In the genomic region with DNA sequence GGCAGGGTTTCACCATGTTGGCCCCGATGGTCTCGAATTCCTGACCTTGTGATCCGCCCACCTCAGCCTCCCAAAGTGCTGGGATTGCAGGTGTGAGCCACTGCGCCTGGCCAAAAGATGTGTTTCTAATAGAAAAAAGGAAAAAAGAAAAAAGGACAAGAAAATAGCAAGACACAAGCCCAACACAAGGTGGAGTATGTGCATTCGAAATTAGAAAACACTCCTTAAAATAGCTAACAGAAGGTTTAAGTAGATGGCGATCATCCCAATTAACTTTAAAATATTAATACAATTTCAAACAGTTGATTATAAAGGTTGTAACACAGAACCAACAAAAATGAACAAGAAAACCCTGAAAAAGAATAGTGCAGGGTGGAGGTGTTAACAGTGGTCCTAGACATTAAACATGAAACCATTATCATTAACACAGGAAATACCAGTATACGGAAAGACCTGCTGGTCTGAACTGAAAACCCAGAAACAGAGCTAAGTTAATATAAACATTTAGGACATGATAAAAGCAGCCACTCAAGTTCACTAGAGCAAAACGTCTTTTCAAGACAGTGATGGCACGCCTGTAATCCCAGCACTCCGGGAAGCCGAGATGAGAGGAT, we compare ENCODE assay signal across 23 cellular contexts. TPM values are rescaled to one million over a fixed set of nuclear protein-coding genes. Genes with fewer than 3 reads are reported as not detected.
A peak's percentile ranks its signal among the peaks of the same experiment; 100 is the strongest.
DNase-seq lines count a peak whose midpoint lies in the region; ATAC-seq and TF ChIP-seq lines count a peak whose summit lies in the region.
"Had no signal": no experiment of that assay in that cellular context is flagged by ENCODE, and none has a peak within 500 bp of the region (broad histone marks: within the 10 kb centered on the region; RNA-seq: fewer than 3 reads in every experiment).

No MANE protein-coding gene starts in this region.

- H3K36me3 ChIP-seq in HCT116 (ENCODE audit: control insufficient read depth in 1 of 2, insufficient read depth in 2 of 2, low read length in 2 of 2) (peaks cover 64 to 76% of the 10 kb centered on the region in 2 experiments), endodermal cell (ENCODE audit: control insufficient read depth, insufficient read depth, low read length) (peaks cover 95% of the 10 kb centered on the region)

- no peak overlapping the region for H3K14ac ChIP-seq in H9 (ENCODE audit: insufficient read depth, low read length)

- peak; percentile 10; the same call in 1 of the 2 replicates for TF ChIP-seq RAD21 in HCT116 (IDR thresholded peaks at IDR 0.05; ENCODE audit: low read depth)

- no peak overlapping the region for H3K4me2 ChIP-seq in HCT116 (ENCODE audit: low read length)
- no peak overlapping the region for H3K4me2 ChIP-seq in H9 (ENCODE audit: insufficient read depth, insufficient read length, low read length)

- no peak overlapping the region for H2AK5ac ChIP-seq in H9 (ENCODE audit: insufficient read length, low read length)

- H3K23ac ChIP-seq in H9 (ENCODE audit: insufficient read length, low read depth, low read length) = no peak overlapping the region

- H4K20me1 ChIP-seq in HCT116 (ENCODE audit: insufficient read depth) = peaks cover 5% of the 10 kb centered on the region; the same call in 1 of the 2 replicates
- no peaks in the 10 kb centered on the region for H4K20me1 ChIP-seq in H9 (ENCODE audit: control insufficient read depth, insufficient read depth, insufficient read length)

- no peak overlapping the region for H3K4ac ChIP-seq in H9 (ENCODE audit: low read depth, low read length)

- no peak overlapping the region for H3T11ph ChIP-seq in H9 (ENCODE audit: low read length)

- intact Hi-C loops in HCT116 (cut with micrococcal nuclease) = no loop called here

- no peak overlapping the region for H3K9ac ChIP-seq in HCT116 (ENCODE audit: low read length)
- no peak overlapping the region for H3K9ac ChIP-seq in endodermal cell (ENCODE audit: extremely low read depth, low read length, poor library complexity, severe bottlenecking)
- H3K9ac ChIP-seq in H9 (ENCODE audit: extremely low read depth, insufficient read length, low read length) = no peak overlapping the region

- H3K79me2 ChIP-seq in HCT116 (ENCODE audit: insufficient read depth, low read length) (peaks cover 58% of the 10 kb centered on the region; the same call in 1 of the 2 replicates), H9 (ENCODE audit: insufficient read depth, low read length) (no peaks in the 10 kb centered on the region)

- DNase-seq in AG10803 (ENCODE audit: low read depth) (no peak), HCT116 (ENCODE audit: low read depth, low spot score) (no peak), endodermal cell (no peak), H9 (no peak)
- DNase-seq in natural killer cell treated with Interleukin-12 subunit alpha and Interleukin-12 subunit beta and Interleukin-15 and Interleukin-18, amount 100 ng/mL, for 72 hours (ENCODE audit: low spot score) = no peak
- no peak for DNase-seq in activated CD4-positive, alpha-beta memory T cell treated with anti-CD3 and anti-CD28 coated beads, Interleukin-2, amount 10 ng/mL, durations not matched to agents 7 days and 5 days
- DNase-seq: activated naive CD4-positive, alpha-beta T cell; anterior cingulate cortex; Caco-2; EL; gastrocnemius medialis; left colon; NCI-H1436 treated with DMSO at 0.1 percent for 48 hours; nucleus accumbens; Peyer's patch; sigmoid colon; stimulated activated CD4-positive, alpha-beta T cell treated with anti-CD3 and anti-CD28 coated beads, Interleukin-1b, Interleukin-23, amount 100 ng/mL, for 48 hours; upper lobe of right lung had no signal

- no peak overlapping the region for H3K18ac ChIP-seq in H9 (ENCODE audit: insufficient read length, low read depth, low read length)

- H3K27me3 Mint-ChIP-seq in endodermal cell (ENCODE audit: insufficient read depth) (no peaks in the 10 kb centered on the region), H9 (ENCODE audit: low read depth) (no peaks in the 10 kb centered on the region)
- H3K27me3 Mint-ChIP-seq in natural killer cell treated with Interleukin-12 subunit alpha and Interleukin-12 subunit beta and Interleukin-15 and Interleukin-18, amount 100 ng/mL, for 72 hours = no peaks in the 10 kb centered on the region
- no peaks in the 10 kb centered on the region for H3K27me3 Mint-ChIP-seq in activated CD4-positive, alpha-beta memory T cell treated with anti-CD3 and anti-CD28 coated beads, Interleukin-2, amount 10 ng/mL, durations not matched to agents 7 days and 5 days

- RAD21 ChIA-PET in HCT116 (lab: Charles Lee; ENCODE audit: low non-redundant PET in 1 of 2, low total read pairs in 2 of 2, uncharacterized antibody in 2 of 2, unreplicated experiment in 2 of 2) = no interaction called here

- H2AFZ ChIP-seq in HCT116 (ENCODE audit: low read depth, low read length, poor library complexity, severe bottlenecking) (no peak overlapping the region), H9 (ENCODE audit: low read length) (no peak overlapping the region)

- H3K9me2 ChIP-seq in HCT116 (ENCODE audit: insufficient read depth) = no peaks in the 10 kb centered on the region

- H4K91ac ChIP-seq in H9 (ENCODE audit: insufficient read length, low read depth, low read length) = no peak overlapping the region

- no peak for TF ChIP-seq POLR2A in HCT116 (IDR thresholded peaks at IDR 0.05; ENCODE audit: borderline replicate concordance, extremely low read depth, insufficient read depth, insufficient read length)

- H2BK20ac ChIP-seq in H9 (ENCODE audit: low read depth, low read length, poor library complexity, severe bottlenecking) = no peak overlapping the region

- no peak overlapping the region for H2BK120ac ChIP-seq in H9 (ENCODE audit: low read depth, low read length, poor library complexity, severe bottlenecking)

- no peak overlapping the region for H3K27ac ChIP-seq in HCT116 (ENCODE audit: low read depth, low read length)
- no peak overlapping the region for H3K27ac ChIP-seq in endodermal cell (ENCODE audit: low read depth, low read length)
- H3K27ac ChIP-seq in H9 (ENCODE audit: insufficient read length, low read depth, low read length) = no peak overlapping the region
- H3K27ac ChIP-seq: gastrocnemius medialis, Peyer's patch, sigmoid colon, SK-N-MC, stomach, upper lobe of right lung had no signal

- H4K5ac ChIP-seq in H9 (ENCODE audit: insufficient read length, low read depth, low read length) = no peak overlapping the region

- ATAC-seq in HCT116 = no peak
- ATAC-seq in natural killer cell treated with Interleukin-12 subunit alpha and Interleukin-12 subunit beta and Interleukin-15 and Interleukin-18, amount 100 ng/mL, for 72 hours = no peak
- ATAC-seq in GM18520 (IDR thresholded peaks at IDR 0.05; ENCODE audit: unreplicated experiment) = no peak
- ATAC-seq in HG03378 (IDR thresholded peaks at IDR 0.05; ENCODE audit: unreplicated experiment) = no peak
- ATAC-seq: gastrocnemius medialis, left colon, upper lobe of right lung had no signal

- H3K4me1 Mint-ChIP-seq in endodermal cell (no peaks in the 10 kb centered on the region), H9 (no peaks in the 10 kb centered on the region)
- peaks cover 20 to 43% of the 10 kb centered on the region in 2 donors for H3K4me1 Mint-ChIP-seq in natural killer cell treated with Interleukin-12 subunit alpha and Interleukin-12 subunit beta and Interleukin-15 and Interleukin-18, amount 100 ng/mL, for 72 hours (ENCODE audit: low read depth in 2 of 2)
- peaks cover 7% of the 10 kb centered on the region for H3K4me1 Mint-ChIP-seq in activated CD4-positive, alpha-beta memory T cell treated with anti-CD3 and anti-CD28 coated beads, Interleukin-2, amount 10 ng/mL, durations not matched to agents 7 days and 5 days

- H3K4me3 ChIP-seq in AG10803 (ENCODE audit: low read length) (no peak overlapping the region), HCT116 (replicated peaks in 1 of 2; ENCODE audit: low read depth in 1 of 2, low read length in 2 of 2) (no peak overlapping the region), endodermal cell (ENCODE audit: low read length) (no peak overlapping the region)
- H3K4me3 ChIP-seq: gastrocnemius medialis, Peyer's patch, sigmoid colon, SK-N-MC, stomach, upper lobe of right lung had no signal

- no peak overlapping the region for H3K56ac ChIP-seq in H9 (ENCODE audit: insufficient read length, low read depth, low read length)

- POLR2A ChIA-PET in HCT116 (lab: Charles Lee) = no interaction called here
- POLR2A ChIA-PET in activated CD4-positive, alpha-beta memory T cell treated with anti-CD3 and anti-CD28 coated beads, Interleukin-2, amount 10 ng/mL, durations not matched to agents 7 days and 5 days (lab: Charles Lee) = interaction anchor here (1.2 kb wide), 1 partner anchor 17 kb away, joined by 3 read pairs; no protein-coding TSS in a partner anchor

- 94 to 96% methylated on average over 8 to 10 of the region's 11 CpGs for WGBS in endodermal cell (ENCODE audit: insufficient coverage in 1 of 2, insufficient read length in 1 of 2), 2 experiments
- no CpG with 5 or more reads among the region's 11 CpGs for WGBS in H9 (ENCODE audit: extremely low coverage, insufficient read length, low lambda C conversion rate)

- H3K27ac Mint-ChIP-seq in endodermal cell = no peak overlapping the region
- peak overlapping the region; percentile 62 to 76 for H3K27ac Mint-ChIP-seq in natural killer cell treated with Interleukin-12 subunit alpha and Interleukin-12 subunit beta and Interleukin-15 and Interleukin-18, amount 100 ng/mL, for 72 hours
- no peak overlapping the region; a peak in 1 of 7 replicates for H3K27ac Mint-ChIP-seq in H9
- H3K27ac Mint-ChIP-seq in activated CD4-positive, alpha-beta memory T cell treated with anti-CD3 and anti-CD28 coated beads, Interleukin-2, amount 10 ng/mL, durations not matched to agents 7 days and 5 days = no peak overlapping the region
- H3K27ac Mint-ChIP-seq: T-helper 2 cell treated with Interferon-gamma antibody and Interleukin-4, amounts not matched to agents 5 μg/mL and 100 μg/mL, for 36 hours had no signal

- no peaks in the 10 kb centered on the region for H3K4me1 ChIP-seq in HCT116 (ENCODE audit: control insufficient read depth in 1 of 2, insufficient read depth in 2 of 2, low read length in 2 of 2)
- H3K4me1 ChIP-seq in endodermal cell (ENCODE audit: control insufficient read depth, insufficient read depth, low read length) = no peaks in the 10 kb centered on the region
- no peaks in the 10 kb centered on the region for H3K4me1 ChIP-seq in H9 (ENCODE audit: insufficient read depth, low read length)
- H3K4me1 ChIP-seq: Caco-2, gastrocnemius medialis, Peyer's patch had no signal

- H3K23me2 ChIP-seq in H9 (ENCODE audit: insufficient read length, low read depth, low read length, poor library complexity, severe bottlenecking) = no peaks in the 10 kb centered on the region

- H4K8ac ChIP-seq in H9 (replicated peaks; ENCODE audit: insufficient read length, low read depth, low read length) = no peak overlapping the region

- H3K36me3 Mint-ChIP-seq in endodermal cell (ENCODE audit: low read depth) = peaks cover 88% of the 10 kb centered on the region
- peaks cover 38% of the 10 kb centered on the region for H3K36me3 Mint-ChIP-seq in natural killer cell treated with Interleukin-12 subunit alpha and Interleukin-12 subunit beta and Interleukin-15 and Interleukin-18, amount 100 ng/mL, for 72 hours
- peaks cover 36 to 93% (median 90%) of the 10 kb centered on the region in 3 experiments for H3K36me3 Mint-ChIP-seq in H9 (ENCODE audit: insufficient read depth in 1 of 3, low read depth in 3 of 3)
- peaks cover 68% of the 10 kb centered on the region for H3K36me3 Mint-ChIP-seq in activated CD4-positive, alpha-beta memory T cell treated with anti-CD3 and anti-CD28 coated beads, Interleukin-2, amount 10 ng/mL, durations not matched to agents 7 days and 5 days (ENCODE audit: low read depth)

- H3K9me3 ChIP-seq in HCT116 (ENCODE audit: control insufficient read depth in 1 of 2, insufficient read depth in 1 of 2, low read depth in 1 of 2, low read length in 2 of 2) (no peaks in the 10 kb centered on the region), endodermal cell (ENCODE audit: control insufficient read depth, low read length) (no peaks in the 10 kb centered on the region), H9 (ENCODE audit: control insufficient read depth, low read depth, low read length) (no peaks in the 10 kb centered on the region)
- H3K9me3 ChIP-seq: Caco-2, gastrocnemius medialis, Peyer's patch, sigmoid colon, stomach, upper lobe of right lung had no signal

- TF ChIP-seq CTCF in AG10803 (conservative IDR thresholded peaks at IDR 0.05; ENCODE audit: low read length) (0 out of 2 replicates have a peak, but pooled peaks have one; percentile 20), HCT116 (IDR thresholded peaks at IDR 0.05 in 2 of 3, conservative IDR thresholded peaks at IDR 0.05 in 1 of 3; ENCODE audit: borderline replicate concordance in 1 of 3, insufficient read depth in 1 of 3, low read depth in 2 of 3, low read length in 2 of 3) (0 out of 6 replicates have a peak, but pooled peaks of 1 of the 3 experiments have one; percentile 4), endodermal cell (conservative IDR thresholded peaks at IDR 0.05) (peak; percentile 24), H9 (conservative IDR thresholded peaks at IDR 0.05) (no peak)

- H3K27me3 ChIP-seq in HCT116 (ENCODE audit: insufficient read depth, low read length) (no peaks in the 10 kb centered on the region), endodermal cell (ENCODE audit: control insufficient read depth, insufficient read depth, low read length, poor library complexity, severe bottlenecking) (no peaks in the 10 kb centered on the region), H9 (ENCODE audit: insufficient read depth, low read length) (no peaks in the 10 kb centered on the region)
- H3K27me3 ChIP-seq: gastrocnemius medialis, Peyer's patch, sigmoid colon, stomach, upper lobe of right lung had no signal

- H2BK15ac ChIP-seq in H9 (ENCODE audit: low read depth, low read length) = no peak overlapping the region

- H3K79me1 ChIP-seq in H9 (ENCODE audit: insufficient read depth, low read depth, low read length, poor library complexity, severe bottlenecking) = no peaks in the 10 kb centered on the region

- no peak overlapping the region for H3K4me3 Mint-ChIP-seq in endodermal cell
- H3K4me3 Mint-ChIP-seq in natural killer cell treated with Interleukin-12 subunit alpha and Interleukin-12 subunit beta and Interleukin-15 and Interleukin-18, amount 100 ng/mL, for 72 hours = peak overlapping the region; percentile 58
- no peak overlapping the region for H3K4me3 Mint-ChIP-seq in H9
- H3K4me3 Mint-ChIP-seq in activated CD4-positive, alpha-beta memory T cell treated with anti-CD3 and anti-CD28 coated beads, Interleukin-2, amount 10 ng/mL, durations not matched to agents 7 days and 5 days = no peak overlapping the region
- H3K4me3 Mint-ChIP-seq: T-helper 2 cell treated with Interferon-gamma antibody and Interleukin-4, amounts not matched to agents 5 μg/mL and 100 μg/mL, for 36 hours had no signal

- H3K9me3 Mint-ChIP-seq in endodermal cell = no peaks in the 10 kb centered on the region
- H3K9me3 Mint-ChIP-seq in natural killer cell treated with Interleukin-12 subunit alpha and Interleukin-12 subunit beta and Interleukin-15 and Interleukin-18, amount 100 ng/mL, for 72 hours = no peaks in the 10 kb centered on the region
- no peaks in the 10 kb centered on the region for H3K9me3 Mint-ChIP-seq in H9
- H3K9me3 Mint-ChIP-seq in activated CD4-positive, alpha-beta memory T cell treated with anti-CD3 and anti-CD28 coated beads, Interleukin-2, amount 10 ng/mL, durations not matched to agents 7 days and 5 days = no peaks in the 10 kb centered on the region
- H3K9me3 Mint-ChIP-seq: T-helper 2 cell treated with Interferon-gamma antibody and Interleukin-4, amounts not matched to agents 5 μg/mL and 100 μg/mL, for 36 hours had no signal

- CTCF ChIA-PET in HCT116 (lab: Charles Lee) = no interaction called here
- CTCF ChIA-PET in activated CD4-positive, alpha-beta memory T cell treated with anti-CD3 and anti-CD28 coated beads, Interleukin-2, amount 10 ng/mL, durations not matched to agents 7 days and 5 days (lab: Charles Lee) = interaction anchor here (1.3 to 1.5 kb wide), 2 partner anchors 179 to 353 kb away, joined by 3 read pairs; no protein-coding TSS in a partner anchor

- no TSS peak for BruUV-seq in HCT116 (replicated peaks; lab: Mats Ljungman, UMichigan)

- H2BK5ac ChIP-seq in H9 (ENCODE audit: insufficient read length, low read length) = no peak overlapping the region

- no peak overlapping the region for H2BK12ac ChIP-seq in H9 (ENCODE audit: insufficient read length, low read depth, low read length)

RNA-seq across cellular contexts. Expression of gene HDLBP, which starts 57.9 kb away (rescaled TPM):
- total RNA-seq in HCT116 (2021; ENCODE audit: unreplicated experiment) (462 TPM), endodermal cell (100 to 1,000 TPM; 344 to 374 TPM), H9 (2021) (340 and 364 TPM in 2 replicates)
- 286 and 296 TPM in 2 replicates for polyA plus RNA-seq in HCT116 (2012)
- polyA plus RNA-seq in endodermal cell (2013, experiment 1 of 2) = 216 TPM
- polyA plus RNA-seq in endodermal cell (2013, experiment 2 of 2) = 217 TPM
- total RNA-seq in natural killer cell treated with Interleukin-12 subunit alpha and Interleukin-12 subunit beta and Interleukin-15 and Interleukin-18, amount 100 ng/mL, for 72 hours = 100 to 1,000 TPM; 295 to 479 TPM
- 100 to 1,000 TPM; 190 to 193 TPM for total RNA-seq in activated CD4-positive, alpha-beta memory T cell treated with anti-CD3 and anti-CD28 coated beads, Interleukin-2, amount 10 ng/mL, durations not matched to agents 7 days and 5 days

RNA-seq across cellular contexts. Expression of gene SEPTIN2, which starts 58.2 kb away (rescaled TPM):
- 317 TPM for total RNA-seq in HCT116 (2021; ENCODE audit: unreplicated experiment)
- 155 and 167 TPM in 2 replicates for polyA plus RNA-seq in HCT116 (2012)
- total RNA-seq in endodermal cell = 100 to 1,000 TPM; 365 to 380 TPM
- 409 TPM for polyA plus RNA-seq in endodermal cell (2013, experiment 1 of 2)
- polyA plus RNA-seq in endodermal cell (2013, experiment 2 of 2) = 399 TPM
- total RNA-seq in natural killer cell treated with Interleukin-12 subunit alpha and Interleukin-12 subunit beta and Interleukin-15 and Interleukin-18, amount 100 ng/mL, for 72 hours = 100 to 1,000 TPM; 246 to 264 TPM
- 385 and 399 TPM in 2 replicates for total RNA-seq in H9 (2021)
- 100 to 1,000 TPM; 282 to 290 TPM for total RNA-seq in activated CD4-positive, alpha-beta memory T cell treated with anti-CD3 and anti-CD28 coated beads, Interleukin-2, amount 10 ng/mL, durations not matched to agents 7 days and 5 days

Comparison
In these comparisons a context has a peak if more than half of its experiments do, and no peak if none do; other contexts are left out.
1. H3K27ac Mint-ChIP-seq: peak in natural killer cell treated with Interleukin-12 subunit alpha and Interleukin-12 subunit beta and Interleukin-15 and Interleukin-18, amount 100 ng/mL, for 72 hours (2 of 2); none in endodermal cell (single experiment), H9 (0 of 3) and activated CD4-positive, alpha-beta memory T cell treated with anti-CD3 and anti-CD28 coated beads, Interleukin-2, amount 10 ng/mL, durations not matched to agents 7 days and 5 days (single experiment).